In genomic region chr1:239221656-239222055, GRCh38 we compare ENCODE assay signal across 18 cellular contexts.
DNase-seq lines count a peak whose midpoint lies in the region; ATAC-seq and TF ChIP-seq lines count a peak whose summit lies in the region.
"Had no signal": no experiment of that assay in that cellular context is flagged by ENCODE, and none has a peak within 500 bp of the region (broad histone marks: within the 10 kb centered on the region; RNA-seq: fewer than 3 reads in every experiment).

No MANE protein-coding gene starts in this region.

- POLR2A ChIA-PET in SK-N-SH (lab: Yijun Ruan, JAX): no interaction called here

- DNase-seq in SK-N-SH (no peak), amniotic epithelial cell (ENCODE audit: low read depth) (peak; percentile 1), iris pigment epithelial cell (ENCODE audit: low read depth) (peak; percentile 4)
- DNase-seq: ACHN; AML-193; BE2C; CD4-positive, alpha-beta T cell; CD8-positive, alpha-beta memory T cell; DMS 273 treated with DMSO at 0.1 percent for 48 hours; DMS79; EL; GOT3 had no signal

- CTCF ChIA-PET in SK-N-SH (lab: Yijun Ruan, JAX): no interaction called here

- H3K9me3 ChIP-seq in SK-N-SH: peaks cover 14% of the 10 kb centered on the region; the same call in 1 of the 2 replicates
- H3K9me3 ChIP-seq: HAP-1 had no signal

- H3K36me3 ChIP-seq in SK-N-SH (replicated peaks in 1 of 2; ENCODE audit: control insufficient read depth in 1 of 2, insufficient read depth in 2 of 2, low read length in 1 of 2): no peaks in the 10 kb centered on the region
- H3K36me3 ChIP-seq: BE2C; BLaER1 treated with 17β-estradiol and CSF1 and Interleukin-3, amounts not matched to agents 10 nM and 100 nM; HAP-1 had no signal

- no peak overlapping the region for H2AFZ ChIP-seq in SK-N-SH (ENCODE audit: low read depth)

- H3K4me1 ChIP-seq in SK-N-SH (ENCODE audit: control insufficient read depth in 1 of 2, insufficient read depth in 2 of 2, low read depth in 1 of 2, low read length in 1 of 2): no peaks in the 10 kb centered on the region; a peak in 1 of 4 replicates
- H3K4me1 ChIP-seq: BLaER1 treated with 17β-estradiol and CSF1 and Interleukin-3, amounts not matched to agents 10 nM and 100 nM; HAP-1 had no signal

- WGBS in SK-N-SH (ENCODE audit: low lambda C conversion rate): 54% methylated on average over 2 of the region's 2 CpGs

- H3K4me3 ChIP-seq in SK-N-SH (ENCODE audit: low read depth in 2 of 2, low read length in 1 of 2): no peak overlapping the region
- H3K4me3 ChIP-seq: BLaER1 treated with 17β-estradiol and CSF1 and Interleukin-3, amounts not matched to agents 10 nM and 100 nM; HAP-1 had no signal

- no peaks in the 10 kb centered on the region for H3K27me3 ChIP-seq in SK-N-SH (ENCODE audit: insufficient read depth)
- H3K27me3 ChIP-seq: BE2C; BLaER1 treated with 17β-estradiol and CSF1 and Interleukin-3, amounts not matched to agents 10 nM and 100 nM had no signal

- no peak overlapping the region for H3K27ac ChIP-seq in SK-N-SH (ENCODE audit: low read depth in 2 of 2, low read length in 1 of 2)
- H3K27ac ChIP-seq: 22Rv1; BLaER1 treated with 17β-estradiol and CSF1 and Interleukin-3, amounts not matched to agents 10 nM and 100 nM had no signal

- no peak for TF ChIP-seq RAD21 in SK-N-SH (IDR thresholded peaks at IDR 0.05; ENCODE audit: low read length)

- no peaks in the 10 kb centered on the region for H3F3A ChIP-seq in SK-N-SH (replicated peaks; ENCODE audit: insufficient read depth)

- TF ChIP-seq CTCF in SK-N-SH (IDR thresholded peaks at IDR 0.05): no peak

- no peak overlapping the region for H3K4me2 ChIP-seq in SK-N-SH
- H3K4me2 ChIP-seq: BLaER1 treated with 17β-estradiol and CSF1 and Interleukin-3, amounts not matched to agents 10 nM and 100 nM had no signal

- H3K9ac ChIP-seq in SK-N-SH: no peak overlapping the region
- H3K9ac ChIP-seq: BLaER1 treated with 17β-estradiol and CSF1 and Interleukin-3, amounts not matched to agents 10 nM and 100 nM had no signal

- no peaks in the 10 kb centered on the region for H3K9me2 ChIP-seq in SK-N-SH

- ATAC-seq in SK-N-SH treated with all-trans-retinoic acid at 6 μM for 48 hours (no peak), HG03108 (IDR thresholded peaks at IDR 0.05; ENCODE audit: unreplicated experiment) (no peak), GM21528 (IDR thresholded peaks at IDR 0.05; ENCODE audit: low FRiP score, unreplicated experiment) (no peak)

- H4K20me1 ChIP-seq in SK-N-SH (ENCODE audit: insufficient read depth): no peaks in the 10 kb centered on the region
- H4K20me1 ChIP-seq: BLaER1 treated with 17β-estradiol and CSF1 and Interleukin-3, amounts not matched to agents 10 nM and 100 nM had no signal

- TF ChIP-seq EP300 in SK-N-SH (IDR thresholded peaks at IDR 0.05; ENCODE audit: borderline replicate concordance in 1 of 2, low read depth in 1 of 2, low read length in 1 of 2): no peak

- H3K79me2 ChIP-seq in SK-N-SH (ENCODE audit: insufficient read depth): no peaks in the 10 kb centered on the region

TF ChIP-seq in SK-N-SH treated with all-trans-retinoic acid at 6 μM for 48 hours, 23 proteins besides CTCF, POLR2A, EP300 and RAD21:
- TF ChIP-seq RARB (CRISPR knock-in tag; IDR thresholded peaks at IDR 0.05): no peak
- peak; percentile 23; the same call in 1 of the 2 replicates for TF ChIP-seq TOX (CRISPR knock-in tag; IDR thresholded peaks at IDR 0.05; ENCODE audit: borderline replicate concordance)
- no peak for TF ChIP-seq GLIS3 (CRISPR knock-in tag; IDR thresholded peaks at IDR 0.05)
- TF ChIP-seq ZC3H10 (CRISPR knock-in tag; IDR thresholded peaks at IDR 0.05): no peak
- no peak for TF ChIP-seq PPARA (CRISPR knock-in tag; IDR thresholded peaks at IDR 0.05; ENCODE audit: borderline replicate concordance)

TF ChIP-seq in SK-N-SH, 30 proteins besides CTCF, POLR2A, EP300 and RAD21:
- no peak for TF ChIP-seq FOSL2 (IDR thresholded peaks at IDR 0.05; ENCODE audit: borderline replicate concordance, low read depth)
- no peak for TF ChIP-seq ELF1 (IDR thresholded peaks at IDR 0.05)
- TF ChIP-seq REST (IDR thresholded peaks at IDR 0.05; ENCODE audit: low read depth, low read length): no peak
- no peak for TF ChIP-seq TCF12 (IDR thresholded peaks at IDR 0.05)
- no peak for TF ChIP-seq IRF3 (IDR thresholded peaks at IDR 0.05; ENCODE audit: low read depth, low read length)
- TF ChIP-seq RXRA (IDR thresholded peaks at IDR 0.05; ENCODE audit: borderline replicate concordance, low read depth): no peak
